26 cellular contexts compared by ENCODE assay signal in genomic region chr3:155979746-155980145, GRCh38.
A peak's percentile ranks its signal among the peaks of the same experiment; 100 is the strongest.
DNase-seq lines count a peak whose midpoint lies in the region; ATAC-seq and TF ChIP-seq lines count a peak whose summit lies in the region.
"Had no signal": no experiment of that assay in that cellular context is flagged by ENCODE, and none has a peak within 500 bp of the region (broad histone marks: within the 10 kb centered on the region; RNA-seq: fewer than 3 reads in every experiment).

No MANE protein-coding gene starts in this region.

- no peak overlapping the region for H4K8ac ChIP-seq in IMR-90 (ENCODE audit: low read depth in 2 of 2, low read length in 2 of 2)

- no peak overlapping the region for H3K23ac ChIP-seq in IMR-90 (ENCODE audit: low read depth, low read length)

- ATAC-seq in IMR-90 (ENCODE audit: low read depth), result peak; percentile 29
- ATAC-seq: HepG2, K562 had no signal

- no peaks in the 10 kb centered on the region for H3K27me3 ChIP-seq in IMR-90 (ENCODE audit: control insufficient read depth, insufficient read depth, low read length)
- no peaks in the 10 kb centered on the region for H3K27me3 ChIP-seq in left ventricle myocardium inferior (ENCODE audit: low read depth)
- H3K27me3 ChIP-seq: BE2C, SJSA1 had no signal

- H3K56ac ChIP-seq in IMR-90 (ENCODE audit: extremely low read depth, insufficient read depth, low read length), result no peak overlapping the region

- H3K4ac ChIP-seq in IMR-90 (ENCODE audit: low read depth, low read length), result no peak overlapping the region

- H4K91ac ChIP-seq in IMR-90 (ENCODE audit: insufficient read depth, low read depth, low read length), result no peak overlapping the region

- H2BK120ac ChIP-seq in IMR-90 (ENCODE audit: low read depth, low read length), result no peak overlapping the region

- no TSS peak for BruUV-seq in IMR-90 (replicated peaks; lab: Mats Ljungman, UMichigan)

- no peak overlapping the region for H3K14ac ChIP-seq in IMR-90 (replicated peaks; ENCODE audit: low read depth, low read length)

- no peak overlapping the region for H2BK15ac ChIP-seq in IMR-90 (ENCODE audit: low read depth, low read length)

- no CpG with 5 or more reads among the region's 3 CpGs for WGBS in IMR-90 (ENCODE audit: extremely low coverage in 2 of 2, insufficient read length in 1 of 2), 2 experiments

- no peak for TF ChIP-seq RAD21 in IMR-90 (IDR thresholded peaks at IDR 0.05; ENCODE audit: low read length)

- dilution Hi-C loops in IMR-90 (cut with HindIII; ENCODE audit: low sequenced_read_pairs, unreplicated experiment), result no loop called here

- H3K9me3 ChIP-seq in IMR-90 (ENCODE audit: control insufficient read depth, insufficient read depth, low read length) (no peaks in the 10 kb centered on the region), left ventricle myocardium inferior (replicated peaks) (no peaks in the 10 kb centered on the region)
- H3K9me3 ChIP-seq: BE2C, SJSA1 had no signal

- TF ChIP-seq CTCF in IMR-90 (conservative IDR thresholded peaks at IDR 0.05; ENCODE audit: low read depth, low read length) (no peak), astrocyte of the cerebellum (IDR thresholded peaks at IDR 0.05; ENCODE audit: low read depth, low read length, missing control alignments) (no peak), left ventricle myocardium inferior (IDR thresholded peaks at IDR 0.05; ENCODE audit: borderline replicate concordance) (no peak)

- H2BK20ac ChIP-seq in IMR-90 (ENCODE audit: low read depth, low read length), result no peak overlapping the region

- H3K9ac ChIP-seq in IMR-90 (ENCODE audit: low read depth, low read length), result no peak overlapping the region

- POLR2A ChIA-PET in IMR-90 (lab: Charles Lee; ENCODE audit: unreplicated experiment), result interaction anchor here (0.6 kb wide), 1 partner anchor 14 kb away, joined by 7 read pairs; no protein-coding TSS in a partner anchor

- H3K27ac ChIP-seq in IMR-90 (ENCODE audit: insufficient read depth, low read length) (no peak overlapping the region), left ventricle myocardium inferior (replicated peaks) (no peak overlapping the region)
- H3K27ac ChIP-seq: SJSA1 had no signal

- intact Hi-C loops in IMR-90 (cut with micrococcal nuclease), result loop anchor here (5.0 kb wide), 1 partner anchor 227 kb away; no protein-coding TSS in a partner anchor
- intact Hi-C loops in left ventricle myocardium inferior (cut with micrococcal nuclease), result no loop called here
- intact Hi-C loops in posterior cingulate gyrus (cut with DNase I), result no loop called here

- DNase-seq in EH (ENCODE audit: low read depth) (peak; percentile 51), IMR-90 (peak; percentile 61), astrocyte of the cerebellum (ENCODE audit: low read depth) (peak; percentile 39), iris pigment epithelial cell (ENCODE audit: low read depth) (peak; percentile 31), left ventricle myocardium inferior (no peak), posterior cingulate gyrus (no peak), activated gamma-delta T cell treated with Interleukin-2 at 50 U/mL for 16 hours (no peak)
- DNase-seq: 8988T; ACHN; BE2C; CD8-positive, alpha-beta memory T cell; DMS 273 treated with DMSO at 0.1 percent for 48 hours; DMS79; H7; Kasumi-1; MM.1S; NCI-H1694; NCI-H2029 treated with DMSO at 0.1 percent for 48 hours; NCI-H446 treated with DMSO at 0.1 percent for 48 hours; NCI-H526; NCI-H82; Right ventricle myocardium superior; RPMI8226 had no signal

- H2AK9ac ChIP-seq in IMR-90 (replicated peaks; ENCODE audit: low read depth, low read length, poor library complexity), result no peak overlapping the region

- no peak overlapping the region for H3K4me2 ChIP-seq in IMR-90 (ENCODE audit: low read depth, low read length)

- in situ Hi-C loops in IMR-90 (cut with MboI; ENCODE audit: low sequenced_read_pairs) (loop anchor here (25.0 kb wide), 1 partner anchor 1158 kb away; no protein-coding TSS in a partner anchor), astrocyte of the cerebellum (cut with HindIII; ENCODE audit: low sequenced_read_pairs) (no loop called here)

- H3K79me1 ChIP-seq in IMR-90 (ENCODE audit: low read depth in 1 of 2, low read length in 2 of 2), result no peaks in the 10 kb centered on the region

- TF ChIP-seq POLR2A in IMR-90 (IDR thresholded peaks at IDR 0.05; ENCODE audit: low read depth, low read length), result no peak

- H3K4me3 ChIP-seq in IMR-90 (ENCODE audit: insufficient read depth, low read depth, low read length) (no peak overlapping the region), astrocyte of the cerebellum (ENCODE audit: low read depth, low read length) (no peak overlapping the region), left ventricle myocardium inferior (no peak overlapping the region)
- H3K4me3 ChIP-seq: K562, SJSA1 had no signal

- CTCF ChIA-PET in IMR-90 (lab: Yijun Ruan, JAX), result interaction anchor here (1.1 kb wide), 1 partner anchor 41 kb away, joined by 3 read pairs; no protein-coding TSS in a partner anchor

- H3K18ac ChIP-seq in IMR-90 (ENCODE audit: low read depth, low read length), result no peak overlapping the region

- no peaks in the 10 kb centered on the region for H4K20me1 ChIP-seq in IMR-90 (ENCODE audit: insufficient read depth, low read length)

- H3K4me1 ChIP-seq in IMR-90 (ENCODE audit: control insufficient read depth, insufficient read depth, low read length) (no peaks in the 10 kb centered on the region), left ventricle myocardium inferior (no peaks in the 10 kb centered on the region)
- H3K4me1 ChIP-seq: BE2C, SJSA1 had no signal

- no peaks in the 10 kb centered on the region for H3K9me1 ChIP-seq in IMR-90 (ENCODE audit: insufficient read depth, low read length)

- no peak overlapping the region for H2AK5ac ChIP-seq in IMR-90 (ENCODE audit: low read depth, low read length)

- H3K36me3 ChIP-seq in IMR-90 (ENCODE audit: control insufficient read depth, insufficient read depth, low read length) (no peaks in the 10 kb centered on the region), left ventricle myocardium inferior (no peaks in the 10 kb centered on the region)
- H3K36me3 ChIP-seq: BE2C, SJSA1 had no signal

- no peak overlapping the region for H2AFZ ChIP-seq in IMR-90 (replicated peaks; ENCODE audit: low read length, poor library complexity)

- no peak overlapping the region for H2BK5ac ChIP-seq in IMR-90 (ENCODE audit: low read depth, low read length, poor library complexity, severe bottlenecking)

- no peak overlapping the region for H4K5ac ChIP-seq in IMR-90 (ENCODE audit: low read depth, low read length)

TF ChIP-seq in IMR-90, 13 proteins besides CTCF, POLR2A, EP300 and RAD21:
- TF ChIP-seq CHD1 (IDR thresholded peaks at IDR 0.05; ENCODE audit: low read depth, low read length) (no peak), MAFK (IDR thresholded peaks at IDR 0.05; ENCODE audit: low read depth, low read length) (no peak), ELK1 (IDR thresholded peaks at IDR 0.05; ENCODE audit: borderline replicate concordance, low read depth, low read length) (no peak), CEBPB (IDR thresholded peaks at IDR 0.05; ENCODE audit: low read depth, low read length) (0 out of 2 replicates have a peak, but pooled peaks have one; percentile 8), SMC3 (IDR thresholded peaks at IDR 0.05; ENCODE audit: low read depth, low read length) (no peak)

Comparison
In these comparisons a context has a peak if more than half of its experiments do, and no peak if none do; other contexts are left out.
1. DNase-seq: peak in EH (single experiment), IMR-90 (single experiment), astrocyte of the cerebellum (single experiment) and iris pigment epithelial cell (single experiment); none in left ventricle myocardium inferior (single experiment), posterior cingulate gyrus (0 of 10) and activated gamma-delta T cell treated with Interleukin-2 at 50 U/mL for 16 hours (single experiment).